Comparison of ENCODE assay signal across 8 cellular contexts in the genomic region with DNA sequence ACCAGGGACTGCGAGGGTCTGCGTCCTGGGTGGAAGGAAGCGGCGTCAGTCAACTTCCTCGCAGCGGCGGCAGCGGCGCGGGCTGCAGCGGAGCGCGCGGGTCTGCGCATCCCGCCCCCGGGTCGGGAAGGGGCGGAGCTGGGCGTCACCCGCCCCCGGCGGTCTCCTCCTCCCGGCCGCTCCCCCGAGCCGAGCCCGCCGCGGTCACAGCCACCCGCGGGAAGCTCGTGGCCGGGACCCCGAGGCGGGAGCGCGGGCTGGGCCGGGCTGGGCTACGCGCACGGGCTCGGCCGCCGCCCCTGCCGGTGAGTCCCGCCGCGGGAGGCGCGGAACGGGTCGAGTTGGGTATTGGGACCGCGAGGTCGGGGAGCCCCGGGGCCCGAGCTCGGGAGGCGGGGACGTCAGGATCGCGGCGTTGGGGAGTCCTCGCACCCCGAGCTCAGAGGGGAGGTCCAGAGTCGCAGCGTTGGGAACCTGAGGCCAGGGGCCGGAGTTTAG. TPM values are rescaled to one million over a fixed set of nuclear protein-coding genes. Genes with fewer than 3 reads are reported as not detected.
DNase-seq lines count a peak whose midpoint lies in the region; ATAC-seq, FAIRE-seq and TF ChIP-seq lines count a peak whose summit lies in the region.

TSS of gene PAQR8 (plus strand) at position 207 of the 498 bp plus-strand sequence. CDS start 41,063 bp downstream, outside the sequence.

- H3K36me3 ChIP-seq in MG63 (no peaks in the 10 kb centered on the region), urinary bladder (ENCODE audit: insufficient read depth) (no peaks in the 10 kb centered on the region)

- H3K4me3 ChIP-seq in MG63 (peak within 1 kb of the TSS; percentile 74), right cardiac atrium (ENCODE audit: low read length) (peak within 1 kb of the TSS; percentile 77), urinary bladder (ENCODE audit: low read depth, low read length) (peak within 1 kb of the TSS; percentile 82)

- 0% methylated on average over 42 to 69 of the region's 69 CpGs for WGBS in adipose tissue, 3 donors
- under 1% methylated on average over 69 of the region's 69 CpGs for WGBS in right cardiac atrium
- WGBS in urinary bladder: under 1% methylated on average over 69 of the region's 69 CpGs

- DNase-seq in GM03348 (ENCODE audit: low spot score): peak; percentile 98
- peak; percentile 95 for DNase-seq in H54 (ENCODE audit: insufficient read length, low spot score)
- peak; percentile 95 for DNase-seq in MG63
- peak; percentile 64 to 82 (median 72) for DNase-seq in T-helper 1 cell
- DNase-seq in right cardiac atrium: peak; percentile 81 to 94 (median 93)
- DNase-seq in pulmonary artery endothelial cell (ENCODE audit: low read depth, low spot score): peak; percentile 29

- H3K9me3 ChIP-seq in MG63 (no peaks in the 10 kb centered on the region), right cardiac atrium (ENCODE audit: control insufficient read depth, low read length) (no peaks in the 10 kb centered on the region)

- peak within 1 kb of the TSS; percentile 61 for H3K27ac ChIP-seq in adipose tissue (ENCODE audit: low read depth, low read length)
- peak within 1 kb of the TSS; percentile 82 for H3K27ac ChIP-seq in right cardiac atrium (ENCODE audit: low read length)
- peak within 1 kb of the TSS; percentile 80 for H3K27ac ChIP-seq in urinary bladder (ENCODE audit: low read depth)

- H3K27me3 ChIP-seq in MG63 (no peaks in the 10 kb centered on the region), right cardiac atrium (ENCODE audit: control insufficient read depth, insufficient read depth) (no peaks in the 10 kb centered on the region)

- no peaks in the 10 kb centered on the region for H3K4me1 ChIP-seq in right cardiac atrium (ENCODE audit: control insufficient read depth, insufficient read depth, low read length)
- no peaks in the 10 kb centered on the region for H3K4me1 ChIP-seq in urinary bladder (ENCODE audit: insufficient read depth)

- no peak for FAIRE-seq in H54 (lab: Jason Lieb, UNC)

- intact Hi-C loops in right cardiac atrium (cut with DNase I): loop anchor here in 2 of 4 donors (5.0 kb wide), 2 partner anchors 40 to 75 kb away; no protein-coding TSS in a partner anchor

- TF ChIP-seq POLR2A in H54 (IDR thresholded peaks at IDR 0.05; ENCODE audit: low read depth, low read length): peak; percentile 80

- ATAC-seq in right cardiac atrium: peak; percentile 98 to 99

RNA-seq across cellular contexts. Expression of gene PAQR8, which starts in this region (rescaled TPM):
- 2.9 and 3.2 TPM in 2 replicates for total RNA-seq in MG63 (2014; rRNA removed; shearing (Covaris generic); ENCODE audit: low replicate concordance)
- polyA plus RNA-seq in adipose tissue: 1 to 10 TPM; 1.0 to 2.8 (median 1.1) TPM
- total RNA-seq in right cardiac atrium: 1 to 10 TPM; 4.5 to 6.2 (median 5.4) TPM
- polyA plus RNA-seq in right cardiac atrium: 3.0 TPM
- 4.2 and 7.5 TPM in 2 replicates for total RNA-seq in pulmonary artery endothelial cell
- total RNA-seq in urinary bladder: 15.4 TPM
- polyA plus RNA-seq in urinary bladder: 12.1 TPM

Comparison
In these comparisons a context has a peak if more than half of its experiments do, and no peak if none do; other contexts are left out.
1. Peak in every context shown above with its lines: DNase-seq, ATAC-seq, H3K4me3 ChIP-seq and H3K27ac ChIP-seq.
2. DNase-seq: peak in every context shown above with its lines; median percentile 98 in GM03348; 95 in H54; 95 in MG63; 93 in right cardiac atrium; 72 in T-helper 1 cell; 29 in pulmonary artery endothelial cell.